Comparison of ENCODE assay signal across 8 cellular contexts in genomic region chr10:63268139-63268797, GRCh38.
DNase-seq lines count a peak whose midpoint lies in the region; ATAC-seq and TF ChIP-seq lines count a peak whose summit lies in the region.

No MANE protein-coding gene starts in this region.

- H3K4me1 ChIP-seq in mucosa of stomach (ENCODE audit: control insufficient read depth, insufficient read depth, low read length): peaks cover 7% of the 10 kb centered on the region

- no peak for ATAC-seq in omental fat pad (ENCODE audit: low FRiP score)

- H3K27me3 ChIP-seq in mucosa of stomach (ENCODE audit: control insufficient read depth, insufficient read depth, low read length): no peaks in the 10 kb centered on the region

- peak overlapping the region; percentile 39 for H3K4me3 ChIP-seq in mucosa of stomach (ENCODE audit: low read length)

- no peaks in the 10 kb centered on the region for H3K9me3 ChIP-seq in mucosa of stomach (ENCODE audit: control insufficient read depth, low read length)

- TF ChIP-seq CTCF in omental fat pad (IDR thresholded peaks at IDR 0.05): no peak

- H3K9ac ChIP-seq in mucosa of stomach (ENCODE audit: low read length): peak overlapping the region; percentile 72

- peak; percentile 31 for DNase-seq in NCI-H2171 treated with DMSO at 0.1 percent for 48 hours (lab: John Stamatoyannopoulos, UW)
- DNase-seq in NCI-H2171 (lab: John Stamatoyannopoulos, UW): no peak
- DNase-seq in OCI-M1 (lab: John Stamatoyannopoulos, UW): peak; percentile 67
- DNase-seq in dermis microvascular lymphatic vessel endothelial cell (ENCODE audit: low read depth in 2 of 2): peak; percentile 51 to 60
- DNase-seq in amniotic stem cell (lab: John Stamatoyannopoulos, UW): no peak
- DNase-seq in activated gamma-delta T cell (lab: John Stamatoyannopoulos, UW): no peak
- no peak for DNase-seq in omental fat pad (ENCODE audit: low spot score)

- no peaks in the 10 kb centered on the region for H3K36me3 ChIP-seq in mucosa of stomach (ENCODE audit: control insufficient read depth, insufficient read depth, low read length)

Comparison
In these comparisons a context has a peak if more than half of its experiments do, and no peak if none do; other contexts are left out.
1. DNase-seq: peak in NCI-H2171 treated with DMSO at 0.1 percent for 48 hours (single experiment), OCI-M1 (single experiment) and dermis microvascular lymphatic vessel endothelial cell (2 of 2); none in NCI-H2171 (single experiment), amniotic stem cell (single experiment), activated gamma-delta T cell (single experiment) and omental fat pad (single experiment).